In the genomic region with DNA sequence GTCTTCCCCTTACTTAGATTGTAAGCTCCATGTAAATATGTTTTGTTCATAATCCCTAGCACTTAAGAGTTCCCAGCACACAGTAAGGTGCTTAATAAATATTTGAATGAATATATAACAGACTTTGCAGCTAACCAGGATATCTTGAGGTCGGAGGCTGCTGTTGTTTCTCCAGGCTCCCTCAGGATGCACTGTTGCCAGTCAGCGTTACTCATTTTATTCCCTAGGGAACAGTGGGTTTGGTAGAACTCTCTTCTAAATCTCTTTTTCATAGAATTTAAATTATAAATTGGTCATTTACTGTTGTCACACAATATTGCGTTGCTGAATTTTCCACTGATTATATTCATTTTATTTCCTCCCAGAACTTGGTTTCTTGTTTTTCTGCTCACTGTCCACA, we compare ENCODE assay signal across 8 cellular contexts. TPM values are rescaled to one million over a fixed set of nuclear protein-coding genes. Genes with fewer than 3 reads are reported as not detected.
DNase-seq lines count a peak whose midpoint lies in the region; ATAC-seq lines count a peak whose summit lies in the region.

No MANE protein-coding gene starts in this region.

- H3K36me3 Mint-ChIP-seq in T-helper 1 cell treated with Interleukin-12 subunit alpha and Interleukin-12 subunit beta and Interleukin-4 antibody, amounts not matched to agents 30 μg/mL and 1 μg/mL, for 36 hours (ENCODE audit: low read depth) = peaks cover 18% of the 10 kb centered on the region
- peaks cover 20% of the 10 kb centered on the region for H3K36me3 Mint-ChIP-seq in activated CD8-positive, alpha-beta T cell treated with anti-CD3 and anti-CD28 coated beads, Interleukin-2, amount 10 ng/mL, durations not matched to agents 7 days and 5 days (ENCODE audit: low read depth)

- no peak for ATAC-seq in activated CD8-positive, alpha-beta T cell treated with anti-CD3 and anti-CD28 coated beads, Interleukin-2, amount 10 ng/mL, durations not matched to agents 7 days and 5 days

- H3K27ac ChIP-seq in temporal lobe (ENCODE audit: low read depth, low read length) = peak overlapping the region; percentile 98

- DNase-seq in T-helper 1 cell (no peak), NCI-H2081 treated with DMSO at 0.1 percent for 48 hours (lab: John Stamatoyannopoulos, UW) (no peak), NCI-H345 (lab: John Stamatoyannopoulos, UW) (no peak)
- DNase-seq in activated CD8-positive, alpha-beta T cell treated with anti-CD3 and anti-CD28 coated beads, Interleukin-2, amount 10 ng/mL, durations not matched to agents 7 days and 5 days = no peak
- DNase-seq in effector CD4-positive, alpha-beta T cell = no peak

- H3K4me3 ChIP-seq in iPS-15b (ENCODE audit: low read depth, low read length) = peak overlapping the region; percentile 76

- H3K9ac ChIP-seq in iPS-15b (ENCODE audit: low read depth, low read length) = peak overlapping the region; percentile 13

- H3K9me3 Mint-ChIP-seq in T-helper 1 cell treated with Interleukin-12 subunit alpha and Interleukin-12 subunit beta and Interleukin-4 antibody, amounts not matched to agents 30 μg/mL and 1 μg/mL, for 36 hours = no peaks in the 10 kb centered on the region
- no peaks in the 10 kb centered on the region for H3K9me3 Mint-ChIP-seq in activated CD8-positive, alpha-beta T cell treated with anti-CD3 and anti-CD28 coated beads, Interleukin-2, amount 10 ng/mL, durations not matched to agents 7 days and 5 days (ENCODE audit: insufficient read depth)

- no peaks in the 10 kb centered on the region for H3K9me3 ChIP-seq in iPS-15b (ENCODE audit: control insufficient read depth, insufficient read depth, low read length)

- H3K36me3 ChIP-seq in iPS-15b (ENCODE audit: control insufficient read depth, insufficient read depth, low read length) = no peaks in the 10 kb centered on the region

- CTCF ChIA-PET in activated CD8-positive, alpha-beta T cell treated with anti-CD3 and anti-CD28 coated beads, Interleukin-2, amount 10 ng/mL, durations not matched to agents 7 days and 5 days (lab: Charles Lee) = interaction anchor here (0.7 to 1.8 kb wide), 5 partner anchors 25 to 359 kb away, joined by 3 to 5 read pairs (median 5); a partner anchor contains a TSS

- H3K4me1 ChIP-seq in iPS-15b (ENCODE audit: control insufficient read depth, insufficient read depth, low read length) = peaks cover 6% of the 10 kb centered on the region

- H3K4me1 Mint-ChIP-seq in T-helper 1 cell treated with Interleukin-12 subunit alpha and Interleukin-12 subunit beta and Interleukin-4 antibody, amounts not matched to agents 30 μg/mL and 1 μg/mL, for 36 hours (ENCODE audit: low read depth) = peaks cover 12% of the 10 kb centered on the region
- peaks cover 14% of the 10 kb centered on the region for H3K4me1 Mint-ChIP-seq in activated CD8-positive, alpha-beta T cell treated with anti-CD3 and anti-CD28 coated beads, Interleukin-2, amount 10 ng/mL, durations not matched to agents 7 days and 5 days (ENCODE audit: low read depth)

- no peaks in the 10 kb centered on the region for H3K27me3 Mint-ChIP-seq in T-helper 1 cell treated with Interleukin-12 subunit alpha and Interleukin-12 subunit beta and Interleukin-4 antibody, amounts not matched to agents 30 μg/mL and 1 μg/mL, for 36 hours (ENCODE audit: low read depth)
- H3K27me3 Mint-ChIP-seq in activated CD8-positive, alpha-beta T cell treated with anti-CD3 and anti-CD28 coated beads, Interleukin-2, amount 10 ng/mL, durations not matched to agents 7 days and 5 days (ENCODE audit: low read depth) = peaks cover 4% of the 10 kb centered on the region

- H3K4me3 Mint-ChIP-seq in T-helper 1 cell treated with Interleukin-12 subunit alpha and Interleukin-12 subunit beta and Interleukin-4 antibody, amounts not matched to agents 30 μg/mL and 1 μg/mL, for 36 hours = peak overlapping the region; percentile 75
- peak overlapping the region; percentile 76 for H3K4me3 Mint-ChIP-seq in activated CD8-positive, alpha-beta T cell treated with anti-CD3 and anti-CD28 coated beads, Interleukin-2, amount 10 ng/mL, durations not matched to agents 7 days and 5 days

- no peaks in the 10 kb centered on the region for H3K27me3 ChIP-seq in iPS-15b (ENCODE audit: control insufficient read depth, insufficient read depth, low read length)

- POLR2A ChIA-PET in activated CD8-positive, alpha-beta T cell treated with anti-CD3 and anti-CD28 coated beads, Interleukin-2, amount 10 ng/mL, durations not matched to agents 7 days and 5 days (lab: Charles Lee) = interaction anchor here (0.6 to 1.5 kb wide), 8 partner anchors 25 to 388 kb away, joined by 3 to 9 read pairs (median 3); a partner anchor contains a TSS

- H3K27ac Mint-ChIP-seq in T-helper 1 cell treated with Interleukin-12 subunit alpha and Interleukin-12 subunit beta and Interleukin-4 antibody, amounts not matched to agents 30 μg/mL and 1 μg/mL, for 36 hours = peak overlapping the region; percentile 79
- H3K27ac Mint-ChIP-seq in activated CD8-positive, alpha-beta T cell treated with anti-CD3 and anti-CD28 coated beads, Interleukin-2, amount 10 ng/mL, durations not matched to agents 7 days and 5 days = peak overlapping the region; percentile 89

RNA-seq across cellular contexts. Expression of a gene that starts 1.0 kb away (rescaled TPM):
- total RNA-seq in activated CD8-positive, alpha-beta T cell treated with anti-CD3 and anti-CD28 coated beads, Interleukin-2, amount 10 ng/mL, durations not matched to agents 7 days and 5 days = 100 to 1,000 TPM; 219 to 235 TPM
- total RNA-seq in temporal lobe = 249 TPM

RNA-seq across cellular contexts. Expression of a gene that starts 54.9 kb away (rescaled TPM):
- 10 to 100 TPM; 76.9 to 78.7 TPM for total RNA-seq in activated CD8-positive, alpha-beta T cell treated with anti-CD3 and anti-CD28 coated beads, Interleukin-2, amount 10 ng/mL, durations not matched to agents 7 days and 5 days
- total RNA-seq in temporal lobe = 15.7 TPM
